In the genomic region with DNA sequence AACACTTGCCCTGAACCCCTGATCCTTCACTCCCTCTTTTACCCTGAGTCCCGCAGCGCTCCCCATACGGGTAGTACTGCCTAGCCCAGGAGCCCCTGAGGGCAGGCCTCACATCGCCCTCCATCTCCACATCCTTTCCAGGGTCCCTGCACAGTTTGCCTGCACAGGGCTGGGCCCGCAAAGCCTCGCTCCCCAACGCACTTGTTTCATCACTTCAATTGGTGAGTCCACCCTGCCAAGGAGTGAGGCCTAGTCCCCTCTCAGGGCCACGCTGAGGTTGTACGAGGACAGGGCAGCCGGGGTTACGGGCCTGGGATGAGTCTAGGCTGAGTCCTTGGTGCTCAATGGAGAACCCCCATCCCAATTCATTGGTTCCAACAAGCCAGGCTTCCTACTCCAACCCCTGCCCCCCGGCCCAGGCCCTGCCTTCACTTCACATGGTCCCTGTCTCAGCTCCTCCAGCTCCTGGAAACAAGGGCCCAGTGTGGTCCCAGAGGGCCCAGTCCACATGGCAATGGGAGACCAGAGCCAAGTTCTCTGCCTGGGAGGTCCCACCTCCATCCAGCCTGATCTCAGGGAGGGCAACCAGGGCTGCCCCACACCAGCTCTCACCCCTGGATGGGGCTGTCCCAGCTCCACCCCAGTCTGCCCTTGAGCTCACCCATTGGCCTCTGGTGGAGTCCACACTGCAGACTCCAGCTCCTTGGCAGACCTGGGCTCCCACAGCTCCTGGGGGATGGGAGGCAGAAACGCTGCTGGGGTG, we compare ENCODE assay signal across 12 cellular contexts. TPM values are rescaled to one million over a fixed set of nuclear protein-coding genes. Genes with fewer than 3 reads are reported as not detected.
DNase-seq lines count a peak whose midpoint lies in the region; ATAC-seq and TF ChIP-seq lines count a peak whose summit lies in the region.
"Had no signal": no experiment of that assay in that cellular context is flagged by ENCODE, and none has a peak within 500 bp of the region (broad histone marks: within the 10 kb centered on the region; RNA-seq: fewer than 3 reads in every experiment).

No MANE protein-coding gene starts in this region.

- ATAC-seq in Right ventricle myocardium superior (ENCODE audit: poor library complexity) (no peak), Right ventricle myocardium inferior (no peak), IMR-90 (ENCODE audit: low read depth) (no peak), memory B cell (ENCODE audit: low read depth) (no peak), GM19397 (IDR thresholded peaks at IDR 0.05; ENCODE audit: unreplicated experiment) (no peak)

- H3K9me3 ChIP-seq in IMR-90 (ENCODE audit: control insufficient read depth, insufficient read depth, low read length) (no peaks in the 10 kb centered on the region), testis (no peaks in the 10 kb centered on the region)
- H3K9me3 ChIP-seq: BLaER1 treated with 17β-estradiol and CSF1 and Interleukin-3, amounts not matched to agents 10 nM and 100 nM had no signal

- H4K91ac ChIP-seq in IMR-90 (ENCODE audit: insufficient read depth, low read depth, low read length) = no peak overlapping the region

- no peak overlapping the region for H3K18ac ChIP-seq in IMR-90 (ENCODE audit: low read depth, low read length)

- H3K9me3 Mint-ChIP-seq in memory B cell (no peaks in the 10 kb centered on the region), progenitor cell of endocrine pancreas (ENCODE audit: low read depth) (no peaks in the 10 kb centered on the region), mesothelial cell of epicardium (no peaks in the 10 kb centered on the region)
- H3K9me3 Mint-ChIP-seq: CD4-positive, CD25-positive, alpha-beta regulatory T cell had no signal

- H3K27ac ChIP-seq in IMR-90 (ENCODE audit: insufficient read depth, low read length) (no peak overlapping the region), testis (no peak overlapping the region)
- H3K27ac ChIP-seq: BLaER1 treated with 17β-estradiol and CSF1 and Interleukin-3, amounts not matched to agents 10 nM and 100 nM; GM23248 had no signal

- no peak overlapping the region for H2BK5ac ChIP-seq in IMR-90 (ENCODE audit: low read depth, low read length, poor library complexity, severe bottlenecking)

- H2BK20ac ChIP-seq in IMR-90 (ENCODE audit: low read depth, low read length) = no peak overlapping the region

- H3K23ac ChIP-seq in IMR-90 (ENCODE audit: low read depth, low read length) = no peak overlapping the region

- H3K27ac Mint-ChIP-seq in memory B cell = peak overlapping the region; percentile 47
- peak overlapping the region; percentile 79 for H3K27ac Mint-ChIP-seq in progenitor cell of endocrine pancreas
- no peak overlapping the region for H3K27ac Mint-ChIP-seq in mesothelial cell of epicardium
- H3K27ac Mint-ChIP-seq: CD4-positive, CD25-positive, alpha-beta regulatory T cell had no signal

- no peaks in the 10 kb centered on the region for H3K36me3 ChIP-seq in IMR-90 (ENCODE audit: control insufficient read depth, insufficient read depth, low read length)
- no peaks in the 10 kb centered on the region for H3K36me3 ChIP-seq in testis (ENCODE audit: low read depth, missing control alignments)
- H3K36me3 ChIP-seq: BLaER1 treated with 17β-estradiol and CSF1 and Interleukin-3, amounts not matched to agents 10 nM and 100 nM had no signal

- H4K5ac ChIP-seq in IMR-90 (ENCODE audit: low read depth, low read length) = no peak overlapping the region

- no peak overlapping the region for H2AFZ ChIP-seq in IMR-90 (replicated peaks; ENCODE audit: low read length, poor library complexity)
- H2AFZ ChIP-seq: GM23248 had no signal

- H3K27me3 ChIP-seq in IMR-90 (ENCODE audit: control insufficient read depth, insufficient read depth, low read length) (peaks cover 3% of the 10 kb centered on the region; the same call in 1 of the 2 replicates), testis (no peaks in the 10 kb centered on the region)
- H3K27me3 ChIP-seq: BLaER1 treated with 17β-estradiol and CSF1 and Interleukin-3, amounts not matched to agents 10 nM and 100 nM had no signal

- peak overlapping the region; percentile 39 for H2AK9ac ChIP-seq in IMR-90 (replicated peaks; ENCODE audit: low read depth, low read length, poor library complexity)

- H4K20me1 ChIP-seq in IMR-90 (ENCODE audit: insufficient read depth, low read length) = 0 out of 2 replicates have a peak, but pooled peaks cover 3% of the 10 kb centered on the region

- dilution Hi-C loops in IMR-90 (cut with HindIII; ENCODE audit: low sequenced_read_pairs, unreplicated experiment) = no loop called here

- DNase-seq in Right ventricle myocardium superior = peak; percentile 27
- DNase-seq in Right ventricle myocardium inferior (ENCODE audit: missing footprints) = no peak
- no peak for DNase-seq in IMR-90
- DNase-seq in memory B cell (ENCODE audit: low spot score in 2 of 2) = no peak
- no peak for DNase-seq in progenitor cell of endocrine pancreas (ENCODE audit: low spot score, unreplicated experiment)
- no peak for DNase-seq in testis
- no peak for DNase-seq in mesothelial cell of epicardium (ENCODE audit: low spot score in 2 of 2, unreplicated experiment in 2 of 2)
- DNase-seq: ACHN; CD4-positive, CD25-positive, alpha-beta regulatory T cell; GM23248 had no signal

- H3K14ac ChIP-seq in IMR-90 (replicated peaks; ENCODE audit: low read depth, low read length) = no peak overlapping the region

- H2BK15ac ChIP-seq in IMR-90 (ENCODE audit: low read depth, low read length) = no peak overlapping the region

- peaks cover 4% of the 10 kb centered on the region; the same call in 1 of the 2 replicates for H3K9me1 ChIP-seq in IMR-90 (ENCODE audit: insufficient read depth, low read length)

- H3K4me1 Mint-ChIP-seq in memory B cell (peaks cover 4% of the 10 kb centered on the region), progenitor cell of endocrine pancreas (ENCODE audit: low read depth) (peaks cover 9% of the 10 kb centered on the region), mesothelial cell of epicardium (peaks cover 5% of the 10 kb centered on the region)

- H3K4me2 ChIP-seq in IMR-90 (ENCODE audit: low read depth, low read length) = no peak overlapping the region
- H3K4me2 ChIP-seq: BLaER1 treated with 17β-estradiol and CSF1 and Interleukin-3, amounts not matched to agents 10 nM and 100 nM had no signal

- TF ChIP-seq RAD21 in IMR-90 (IDR thresholded peaks at IDR 0.05; ENCODE audit: low read length) = no peak

- in situ Hi-C loops in IMR-90 (cut with MboI; ENCODE audit: low sequenced_read_pairs) = no loop called here

- TF ChIP-seq CTCF in IMR-90 (conservative IDR thresholded peaks at IDR 0.05; ENCODE audit: low read depth, low read length) = no peak
- TF ChIP-seq CTCF in progenitor cell of endocrine pancreas (IDR thresholded peaks at IDR 0.05; ENCODE audit: unreplicated experiment) = no peak
- TF ChIP-seq CTCF in testis (IDR thresholded peaks at IDR 0.05) = no peak
- no peak for TF ChIP-seq CTCF in mesothelial cell of epicardium (IDR thresholded peaks at IDR 0.05; ENCODE audit: unreplicated experiment)

- H3K4me1 ChIP-seq in IMR-90 (ENCODE audit: control insufficient read depth, insufficient read depth, low read length) (peaks cover 4% of the 10 kb centered on the region; the same call in 1 of the 2 replicates), testis (peaks cover 16% of the 10 kb centered on the region)

- TF ChIP-seq POLR2A in IMR-90 (IDR thresholded peaks at IDR 0.05; ENCODE audit: low read depth, low read length) = no peak
- TF ChIP-seq POLR2A in testis (IDR thresholded peaks at IDR 0.05) = no peak

- no peak overlapping the region for H3K9ac ChIP-seq in IMR-90 (ENCODE audit: low read depth, low read length)
- H3K9ac ChIP-seq: GM23248 had no signal

- CTCF ChIA-PET in IMR-90 (lab: Yijun Ruan, JAX) = no interaction called here

- H3K56ac ChIP-seq in IMR-90 (ENCODE audit: extremely low read depth, insufficient read depth, low read length) = no peak overlapping the region

- H3K4me3 Mint-ChIP-seq in memory B cell = no peak overlapping the region
- no peak overlapping the region for H3K4me3 Mint-ChIP-seq in progenitor cell of endocrine pancreas (ENCODE audit: low read depth)
- H3K4me3 Mint-ChIP-seq in mesothelial cell of epicardium = no peak overlapping the region

- H3K27me3 Mint-ChIP-seq in memory B cell (peaks cover 1% of the 10 kb centered on the region), progenitor cell of endocrine pancreas (peaks cover 3% of the 10 kb centered on the region), mesothelial cell of epicardium (ENCODE audit: low read depth) (peaks cover 2% of the 10 kb centered on the region)
- H3K27me3 Mint-ChIP-seq: CD4-positive, CD25-positive, alpha-beta regulatory T cell had no signal

- H2AK5ac ChIP-seq in IMR-90 (ENCODE audit: low read depth, low read length) = no peak overlapping the region

- peaks cover 15 to 16% of the 10 kb centered on the region in 2 experiments; a peak in 3 of 4 replicates for H3K79me1 ChIP-seq in IMR-90 (ENCODE audit: low read depth in 1 of 2, low read length in 2 of 2)

- H3K36me3 Mint-ChIP-seq in memory B cell (no peaks in the 10 kb centered on the region), progenitor cell of endocrine pancreas (ENCODE audit: insufficient read depth) (peaks cover 3% of the 10 kb centered on the region), mesothelial cell of epicardium (peaks cover 5% of the 10 kb centered on the region)

- 95% methylated on average over 8 of the region's 13 CpGs; no CpG with 5 or more reads in 1 of the 2 experiments for WGBS in IMR-90 (ENCODE audit: extremely low coverage in 2 of 2, insufficient read length in 1 of 2), 2 experiments
- WGBS in testis, 2 donors = 91 to 95% methylated on average over 13 of the region's 13 CpGs

- no peak overlapping the region for H2BK120ac ChIP-seq in IMR-90 (ENCODE audit: low read depth, low read length)

- no peak overlapping the region for H3K4ac ChIP-seq in IMR-90 (ENCODE audit: low read depth, low read length)

- no peak overlapping the region for H3K4me3 ChIP-seq in IMR-90 (ENCODE audit: insufficient read depth, low read depth, low read length)
- H3K4me3 ChIP-seq in testis = no peak overlapping the region
- H3K4me3 ChIP-seq: BLaER1 treated with 17β-estradiol and CSF1 and Interleukin-3, amounts not matched to agents 10 nM and 100 nM; GM23248 had no signal

- no peak overlapping the region for H4K8ac ChIP-seq in IMR-90 (ENCODE audit: low read depth in 2 of 2, low read length in 2 of 2)

- no TSS peak for BruUV-seq in IMR-90 (replicated peaks; lab: Mats Ljungman, UMichigan)

- intact Hi-C loops in Right ventricle myocardium superior (cut with DNase I) (no loop called here), Right ventricle myocardium inferior (cut with DNase I) (no loop called here), IMR-90 (cut with micrococcal nuclease) (no loop called here), testis (cut with DNase I; ENCODE audit: low total_unique reads) (loop anchor here (10.0 kb wide), 1 partner anchor 148 kb away; no protein-coding TSS in a partner anchor)

- POLR2A ChIA-PET in IMR-90 (lab: Charles Lee; ENCODE audit: unreplicated experiment) = interaction anchor here (0.7 kb wide), 1 partner anchor 25 kb away, joined by 4 read pairs; no protein-coding TSS in a partner anchor

RNA-seq across cellular contexts. Expression of a gene that starts 12.4 kb away (rescaled TPM):
- total RNA-seq in Right ventricle myocardium superior (44.0 TPM), Right ventricle myocardium inferior (47.3 TPM), IMR-90 (2012; rRNA removed) (114 and 117 TPM in 2 replicates), progenitor cell of endocrine pancreas (74.5 and 76.0 TPM in 2 replicates), testis (100 to 1,000 TPM; 162 to 197 TPM), mesothelial cell of epicardium (80.1 to 83.0 TPM (median 80.9 TPM) in 3 replicates)
- polyA plus RNA-seq in IMR-90 (2012; rRNA removed) (77.0 and 84.7 TPM in 2 replicates), testis (ENCODE audit: insufficient read depth, low read depth, low replicate concordance) (137 TPM)
- polyA plus RNA-seq in IMR-90 (2012; cell fraction: cytosol; rRNA removed) = 109 and 121 TPM in 2 replicates
- polyA plus RNA-seq in IMR-90 (2012; cell fraction: nucleus; rRNA removed; ENCODE audit: low replicate concordance) = 295 and 379 TPM in 2 replicates
